1 cellular context compared by ENCODE assay signal in the genomic region with DNA sequence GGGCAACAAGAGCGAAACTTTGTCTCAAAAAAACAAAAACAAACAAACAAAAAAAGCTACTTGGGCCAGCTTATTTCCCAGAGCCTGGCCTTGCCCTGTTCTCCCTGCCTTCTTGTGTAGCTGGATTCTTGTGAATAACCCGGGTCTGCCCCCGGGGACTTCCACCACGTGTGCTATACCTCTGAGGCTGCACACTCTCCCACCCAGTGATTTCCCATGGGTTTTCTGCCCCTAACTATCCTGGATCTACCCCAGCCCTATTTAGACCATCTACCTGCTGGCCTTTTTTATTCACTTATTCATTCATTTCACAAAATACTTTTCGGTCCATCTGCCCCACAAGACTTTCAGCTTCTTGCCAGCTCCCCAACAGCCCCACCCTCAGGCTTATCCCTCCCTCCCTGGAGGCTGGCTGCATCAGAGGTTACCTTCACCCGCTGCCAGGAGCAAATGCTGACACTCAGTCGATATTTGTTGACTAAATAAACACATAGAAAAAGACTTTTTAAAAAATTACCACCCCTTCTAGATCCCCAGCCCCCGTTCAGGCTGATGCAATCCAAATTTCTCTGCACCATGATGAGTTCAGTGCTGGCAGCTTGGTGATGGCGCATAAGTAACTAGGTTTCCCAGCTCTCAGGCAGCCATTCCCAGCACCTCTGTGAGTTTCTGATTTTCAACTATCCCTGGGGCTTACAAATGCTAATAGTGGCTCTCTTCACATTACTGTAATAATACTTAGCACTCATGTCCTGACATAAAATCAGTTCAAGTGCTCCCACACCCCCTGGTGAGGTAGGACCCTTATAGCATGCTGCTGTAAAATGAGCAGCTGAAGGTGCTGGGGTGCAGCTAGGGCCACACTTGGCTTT.
TF ChIP-seq lines count a peak whose summit lies in the region.

No MANE protein-coding gene starts in this region.

TF ChIP-seq in IMR-90, 13 proteins besides CTCF, POLR2A, EP300 and RAD21:
- TF ChIP-seq RCOR1 (IDR thresholded peaks at IDR 0.05; ENCODE audit: insufficient replicate concordance, low read length) = no peak
- no peak for TF ChIP-seq SMC3 (IDR thresholded peaks at IDR 0.05; ENCODE audit: low read depth, low read length)
- no peak for TF ChIP-seq MAFK (IDR thresholded peaks at IDR 0.05; ENCODE audit: low read depth, low read length)
- TF ChIP-seq CEBPB (IDR thresholded peaks at IDR 0.05; ENCODE audit: low read depth, low read length) = peak; percentile 59; the same call in 1 of the 2 replicates
